14 cellular contexts compared by ENCODE assay signal in the genomic region with DNA sequence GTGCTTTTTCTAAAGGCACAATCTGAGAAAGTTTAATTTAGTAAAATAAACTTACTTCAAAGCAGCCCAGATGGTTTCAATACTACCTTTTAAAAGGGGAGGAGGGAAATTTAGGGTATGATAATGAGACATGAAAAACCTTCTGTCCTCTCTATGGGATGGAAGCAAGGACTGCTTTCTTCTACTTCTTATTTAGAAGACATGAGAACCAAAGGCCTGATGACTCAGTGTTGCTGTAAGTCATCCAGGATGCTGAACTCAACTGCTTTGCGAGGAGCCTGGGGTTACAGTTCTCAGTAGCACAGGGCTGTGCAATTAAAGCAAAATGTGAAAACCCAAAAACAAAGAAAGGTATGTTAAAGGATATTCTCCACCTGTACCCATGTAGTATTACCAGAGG.
DNase-seq lines count a peak whose midpoint lies in the region; ATAC-seq and TF ChIP-seq lines count a peak whose summit lies in the region.
"Had no signal": no experiment of that assay in that cellular context is flagged by ENCODE, and none has a peak within 500 bp of the region (broad histone marks: within the 10 kb centered on the region; RNA-seq: fewer than 3 reads in every experiment).

No MANE protein-coding gene starts in this region.

- no peak overlapping the region for H2BK15ac ChIP-seq in neuronal stem cell (ENCODE audit: low read length)

- WGBS in heart right ventricle, 2 donors, result 64 to 77% methylated on average over 1 of the region's 1 CpG
- WGBS in SK-N-SH (ENCODE audit: low lambda C conversion rate), result 11% methylated on average over 1 of the region's 1 CpG
- WGBS in neuronal stem cell (ENCODE audit: extremely low coverage in 2 of 2, insufficient read length in 2 of 2, insufficient replicate concordance in 1 of 2), 2 donors, result no CpG with 5 or more reads among the region's 1 CpG

- H4K20me1 ChIP-seq in SK-N-SH (ENCODE audit: insufficient read depth), result no peaks in the 10 kb centered on the region

- TF ChIP-seq CTCF in heart right ventricle (IDR thresholded peaks at IDR 0.05) (no peak), right atrium auricular region (IDR thresholded peaks at IDR 0.05) (no peak), SK-N-SH (IDR thresholded peaks at IDR 0.05) (no peak), fibroblast of the aortic adventitia (IDR thresholded peaks at IDR 0.05; ENCODE audit: insufficient read depth, low read length) (no peak), uterus (IDR thresholded peaks at IDR 0.05) (no peak)

- H2BK12ac ChIP-seq in neuronal stem cell (ENCODE audit: low read length), result no peak overlapping the region

- H3K18ac ChIP-seq in neuronal stem cell (ENCODE audit: low read length), result no peak overlapping the region

- no peak overlapping the region for H3K4ac ChIP-seq in neuronal stem cell (ENCODE audit: low read length)

- H2AFZ ChIP-seq in SK-N-SH (ENCODE audit: low read depth), result peak overlapping the region; percentile 47
- H2AFZ ChIP-seq in neuronal stem cell (ENCODE audit: low read length), result no peak overlapping the region

- H3K27me3 ChIP-seq in heart right ventricle (no peaks in the 10 kb centered on the region), right atrium auricular region (no peaks in the 10 kb centered on the region), SK-N-SH (ENCODE audit: insufficient read depth) (no peaks in the 10 kb centered on the region), uterus (no peaks in the 10 kb centered on the region), neuronal stem cell (ENCODE audit: control insufficient read depth in 3 of 3, insufficient read depth in 3 of 3, low read depth in 1 of 3, low read length in 3 of 3) (no peaks in the 10 kb centered on the region)
- no peaks in the 10 kb centered on the region for H3K27me3 ChIP-seq in CD4-positive, alpha-beta memory T cell (ENCODE audit: insufficient read depth, low read length)
- H3K27me3 ChIP-seq: cardiac muscle cell had no signal

- peak in 5 of 8 donors; percentile 44 to 68 (median 55) for ATAC-seq in heart right ventricle
- ATAC-seq: A549, Right ventricle myocardium inferior had no signal

- H3K14ac ChIP-seq in neuronal stem cell (ENCODE audit: low read length), result no peak overlapping the region

- H3K4me1 ChIP-seq in heart right ventricle (peaks cover 0 to 9% (median 0%) of the 10 kb centered on the region in 9 donors), right atrium auricular region (no peaks in the 10 kb centered on the region), SK-N-SH (ENCODE audit: control insufficient read depth in 1 of 2, insufficient read depth in 2 of 2, low read depth in 1 of 2, low read length in 1 of 2) (peaks cover 7 to 16% of the 10 kb centered on the region in 2 experiments; a peak in 3 of 4 replicates), uterus (no peaks in the 10 kb centered on the region), neuronal stem cell (ENCODE audit: control insufficient read depth in 2 of 2, insufficient read depth in 1 of 2, low read depth in 1 of 2, low read length in 2 of 2) (peaks cover 0 to 2% of the 10 kb centered on the region in 2 donors)
- H3K4me1 ChIP-seq in CD4-positive, alpha-beta memory T cell (ENCODE audit: insufficient read depth, low read length), result no peaks in the 10 kb centered on the region
- H3K4me1 ChIP-seq: A549 had no signal

- H3K4me3 Mint-ChIP-seq in CD4-positive, alpha-beta memory T cell, result no peak overlapping the region
- H3K4me3 Mint-ChIP-seq: activated B cell treated with CpG ODN at 0.5 μM for 24 hours, H9 had no signal

- H3K27ac Mint-ChIP-seq in CD4-positive, alpha-beta memory T cell, result no peak overlapping the region
- H3K27ac Mint-ChIP-seq: activated B cell treated with CpG ODN at 0.5 μM for 24 hours, H9 had no signal

- H3K9me2 ChIP-seq in SK-N-SH, result no peaks in the 10 kb centered on the region

- no peak for TF ChIP-seq EP300 in SK-N-SH (IDR thresholded peaks at IDR 0.05; ENCODE audit: borderline replicate concordance in 1 of 2, low read depth in 1 of 2, low read length in 1 of 2)

- TF ChIP-seq POLR2A in uterus (IDR thresholded peaks at IDR 0.05), result no peak

- H4K91ac ChIP-seq in neuronal stem cell (ENCODE audit: low read depth, low read length, poor library complexity), result no peak overlapping the region

- no peaks in the 10 kb centered on the region for H3K36me3 Mint-ChIP-seq in CD4-positive, alpha-beta memory T cell

- no peak overlapping the region for H2AK5ac ChIP-seq in neuronal stem cell (ENCODE audit: low read depth, low read length)

- CTCF ChIA-PET in SK-N-SH (lab: Yijun Ruan, JAX), result no interaction called here
- CTCF ChIA-PET in CD4-positive, alpha-beta memory T cell (lab: Charles Lee; ENCODE audit: partially characterized antibody), result no interaction called here

- H3K9me3 ChIP-seq in heart right ventricle (no peaks in the 10 kb centered on the region), right atrium auricular region (no peaks in the 10 kb centered on the region), SK-N-SH (no peaks in the 10 kb centered on the region), uterus (no peaks in the 10 kb centered on the region), neuronal stem cell (replicated peaks in 1 of 2; ENCODE audit: control insufficient read depth in 2 of 2, insufficient read depth in 1 of 2, low read depth in 1 of 2, low read length in 2 of 2) (no peaks in the 10 kb centered on the region)
- H3K9me3 ChIP-seq in CD4-positive, alpha-beta memory T cell (ENCODE audit: control insufficient read depth in 1 of 2, low read length in 2 of 2), result no peaks in the 10 kb centered on the region
- H3K9me3 ChIP-seq: A549 had no signal

- H3K36me3 ChIP-seq in heart right ventricle (no peaks in the 10 kb centered on the region), right atrium auricular region (no peaks in the 10 kb centered on the region), SK-N-SH (replicated peaks in 1 of 2; ENCODE audit: control insufficient read depth in 1 of 2, insufficient read depth in 2 of 2, low read length in 1 of 2) (no peaks in the 10 kb centered on the region), uterus (no peaks in the 10 kb centered on the region), neuronal stem cell (replicated peaks in 1 of 2; ENCODE audit: control insufficient read depth in 2 of 2, insufficient read depth in 2 of 2, low read length in 2 of 2) (no peaks in the 10 kb centered on the region)
- no peaks in the 10 kb centered on the region for H3K36me3 ChIP-seq in CD4-positive, alpha-beta memory T cell (ENCODE audit: insufficient read depth, low read length)
- H3K36me3 ChIP-seq: cardiac muscle cell had no signal

- H3K27ac ChIP-seq in heart right ventricle, result peak overlapping the region in 4 of 10 donors; percentile 19 to 51 (median 39)
- no peak overlapping the region for H3K27ac ChIP-seq in right atrium auricular region
- peak overlapping the region; percentile 90 to 98 for H3K27ac ChIP-seq in SK-N-SH (ENCODE audit: low read depth in 2 of 2, low read length in 1 of 2)
- H3K27ac ChIP-seq in uterus, result peak overlapping the region; percentile 33 to 55
- no peak overlapping the region for H3K27ac ChIP-seq in neuronal stem cell (replicated peaks; ENCODE audit: low read length)
- H3K27ac ChIP-seq in CD4-positive, alpha-beta memory T cell (ENCODE audit: low read depth, low read length), result no peak overlapping the region
- H3K27ac ChIP-seq: A549, cardiac muscle cell had no signal

- POLR2A ChIA-PET in SK-N-SH (lab: Yijun Ruan, JAX), result no interaction called here
- POLR2A ChIA-PET in CD4-positive, alpha-beta memory T cell (lab: Charles Lee; ENCODE audit: partially characterized antibody), result no interaction called here

- H3K4me2 ChIP-seq in SK-N-SH (peak overlapping the region; percentile 53; the same call in 1 of the 2 replicates), neuronal stem cell (ENCODE audit: insufficient read depth, low read length, poor library complexity, severe bottlenecking) (no peak overlapping the region)
- H3K4me2 ChIP-seq: A549 had no signal

- H4K8ac ChIP-seq in neuronal stem cell (ENCODE audit: low read depth, low read length), result no peak overlapping the region

- peaks cover 0 to 2% (median 0%) of the 10 kb centered on the region in 8 donors for H3K9me3 Mint-ChIP-seq in CD4-positive, alpha-beta memory T cell
- H3K9me3 Mint-ChIP-seq: activated B cell treated with CpG ODN at 0.5 μM for 24 hours, H9 had no signal

- H3K23ac ChIP-seq in neuronal stem cell (ENCODE audit: low read depth, low read length, poor library complexity), result no peak overlapping the region

- no peaks in the 10 kb centered on the region for H3K79me2 ChIP-seq in SK-N-SH (ENCODE audit: insufficient read depth)

- H3K9ac ChIP-seq in SK-N-SH (peak overlapping the region; percentile 35; the same call in 1 of the 2 replicates), neuronal stem cell (ENCODE audit: low read depth, low read length, poor library complexity) (no peak overlapping the region)

- no peaks in the 10 kb centered on the region for H3K79me1 ChIP-seq in neuronal stem cell (ENCODE audit: low read depth, low read length)

- no peak overlapping the region for H2BK5ac ChIP-seq in neuronal stem cell (ENCODE audit: low read length)

- intact Hi-C loops in heart right ventricle (cut with DNase I) (no loop called here), uterus (cut with DNase I; ENCODE audit: low total_unique reads) (no loop called here)
- intact Hi-C loops in CD4-positive, alpha-beta memory T cell (cut with micrococcal nuclease), result no loop called here

- H2BK120ac ChIP-seq in neuronal stem cell (ENCODE audit: low read depth, low read length), result no peak overlapping the region

- DNase-seq in heart right ventricle (no peak), right atrium auricular region (ENCODE audit: low spot score) (no peak), SK-N-SH (no peak), fibroblast of the aortic adventitia (ENCODE audit: low read depth) (peak; percentile 73), uterus (peak; percentile 29 to 47), neuronal stem cell (ENCODE audit: low spot score) (no peak), NCI-H2081 treated with DMSO at 0.1 percent for 48 hours (lab: John Stamatoyannopoulos, UW) (no peak)
- DNase-seq in CD4-positive, alpha-beta memory T cell, result no peak
- DNase-seq: activated B cell treated with CpG ODN at 0.5 μM for 24 hours, H9, NCI-H446 had no signal

- H3K27me3 Mint-ChIP-seq in CD4-positive, alpha-beta memory T cell, result no peaks in the 10 kb centered on the region
- H3K27me3 Mint-ChIP-seq: activated B cell treated with CpG ODN at 0.5 μM for 24 hours had no signal

- H3K4me1 Mint-ChIP-seq in CD4-positive, alpha-beta memory T cell, result no peaks in the 10 kb centered on the region
- H3K4me1 Mint-ChIP-seq: activated B cell treated with CpG ODN at 0.5 μM for 24 hours had no signal

- H3K4me3 ChIP-seq in heart right ventricle (no peak overlapping the region), right atrium auricular region (no peak overlapping the region), SK-N-SH (ENCODE audit: low read depth in 2 of 2, low read length in 1 of 2) (no peak overlapping the region), fibroblast of the aortic adventitia (ENCODE audit: low read depth, low read length) (no peak overlapping the region), uterus (no peak overlapping the region), neuronal stem cell (ENCODE audit: low read length in 2 of 2) (no peak overlapping the region)
- H3K4me3 ChIP-seq in CD4-positive, alpha-beta memory T cell (ENCODE audit: low read length in 2 of 2), result no peak overlapping the region
- H3K4me3 ChIP-seq: A549, cardiac muscle cell had no signal

- H3F3A ChIP-seq in SK-N-SH (replicated peaks; ENCODE audit: insufficient read depth), result peaks cover 21% of the 10 kb centered on the region

- no peak for TF ChIP-seq RAD21 in SK-N-SH (IDR thresholded peaks at IDR 0.05; ENCODE audit: low read length)

Comparison
In these comparisons a context has a peak if more than half of its experiments do, and no peak if none do; other contexts are left out.
1. DNase-seq: peak in fibroblast of the aortic adventitia (single experiment) and uterus (2 of 2); none in heart right ventricle (0 of 2), right atrium auricular region (single experiment), SK-N-SH (single experiment), neuronal stem cell (single experiment), CD4-positive, alpha-beta memory T cell (0 of 5) and NCI-H2081 treated with DMSO at 0.1 percent for 48 hours (single experiment).
2. H3K27ac ChIP-seq: peak in SK-N-SH (2 of 2) and uterus (2 of 2); none in right atrium auricular region (0 of 2), neuronal stem cell (single experiment) and CD4-positive, alpha-beta memory T cell (single experiment).